13 cellular contexts compared by ENCODE assay signal in genomic region chr17:57574040-57574513, GRCh38.
DNase-seq lines count a peak whose midpoint lies in the region; TF ChIP-seq lines count a peak whose summit lies in the region.
"Had no signal": no experiment of that assay in that cellular context is flagged by ENCODE, and none has a peak within 500 bp of the region (broad histone marks: within the 10 kb centered on the region; RNA-seq: fewer than 3 reads in every experiment).

No MANE protein-coding gene starts in this region.

- no peak overlapping the region for H3K27ac ChIP-seq in mammary epithelial cell (ENCODE audit: insufficient read depth, low read depth, low read length)
- no peak overlapping the region for H3K27ac ChIP-seq in hepatocyte
- H3K27ac ChIP-seq in vagina, result peak overlapping the region; percentile 33
- no peak overlapping the region for H3K27ac ChIP-seq in OCI-LY7 (ENCODE audit: low read depth, low read length, poor library complexity, severe bottlenecking)
- H3K27ac ChIP-seq: right lobe of liver had no signal

- in situ Hi-C loops in mammary epithelial cell (cut with MboI; ENCODE audit: low sequenced_read_pairs in 2 of 2), result no loop called here

- no peak overlapping the region for H3K4me3 Mint-ChIP-seq in MCF 10A (ENCODE audit: unreplicated experiment)
- no peak overlapping the region for H3K4me3 Mint-ChIP-seq in immature natural killer cell

- TF ChIP-seq CTCF in MCF 10A (IDR thresholded peaks at IDR 0.05; ENCODE audit: unreplicated experiment) (no peak), mammary epithelial cell (conservative IDR thresholded peaks at IDR 0.05 in 1 of 2, IDR thresholded peaks at IDR 0.05 in 1 of 2; ENCODE audit: extremely low read depth in 1 of 2, insufficient read depth in 1 of 2, low read depth in 1 of 2, low read length in 2 of 2) (no peak), cardiac fibroblast (IDR thresholded peaks at IDR 0.05; ENCODE audit: low read depth, low read length) (no peak), hepatocyte (IDR thresholded peaks at IDR 0.05; ENCODE audit: poor library complexity) (no peak), vagina (IDR thresholded peaks at IDR 0.05) (no peak), OCI-LY7 (conservative IDR thresholded peaks at IDR 0.05; ENCODE audit: low read length) (no peak)

- H3K9ac ChIP-seq in mammary epithelial cell (ENCODE audit: insufficient read depth, low read length), result no peak overlapping the region

- DNase-seq in MCF 10A (ENCODE audit: unreplicated experiment) (peak; percentile 49), mammary epithelial cell (no peak), cardiac fibroblast (ENCODE audit: low read depth in 2 of 2) (peak; percentile 67 to 89), hepatocyte (ENCODE audit: low spot score) (peak; percentile 62), vagina (ENCODE audit: extremely low spot score in 2 of 2) (peak in 1 of 2 donors; percentile 96), OCI-LY7 (ENCODE audit: low spot score) (no peak), immature natural killer cell (no peak), NK-92 (lab: John Stamatoyannopoulos, UW; ENCODE audit: unreplicated experiment) (no peak)
- DNase-seq: activated CD4-positive, alpha-beta T cell treated with anti-CD3 and anti-CD28 coated beads for 4 hours; activated gamma-delta T cell; MV-4-11; NK-92 treated with Interleukin-12 subunit alpha and Interleukin-12 subunit beta, amount 100 ng/mL, for 24 hours; right lobe of liver had no signal

- peaks cover 26% of the 10 kb centered on the region for H3K4me1 Mint-ChIP-seq in MCF 10A (ENCODE audit: insufficient read depth, unreplicated experiment)
- H3K4me1 Mint-ChIP-seq in immature natural killer cell, result peaks cover 5 to 11% of the 10 kb centered on the region in 2 donors

- no peaks in the 10 kb centered on the region for H3K36me3 ChIP-seq in mammary epithelial cell (ENCODE audit: insufficient read depth, low read length)
- no peaks in the 10 kb centered on the region for H3K36me3 ChIP-seq in hepatocyte (replicated peaks; ENCODE audit: insufficient read depth, low read depth)
- no peaks in the 10 kb centered on the region for H3K36me3 ChIP-seq in vagina
- no peaks in the 10 kb centered on the region for H3K36me3 ChIP-seq in OCI-LY7 (ENCODE audit: insufficient read depth, low read length)
- H3K36me3 ChIP-seq: right lobe of liver had no signal

- no peak overlapping the region for H3K4me3 ChIP-seq in mammary epithelial cell (replicated peaks in 1 of 3; ENCODE audit: insufficient read depth in 1 of 3, low read depth in 2 of 3, low read length in 3 of 3)
- no peak overlapping the region for H3K4me3 ChIP-seq in cardiac fibroblast (replicated peaks in 1 of 2; ENCODE audit: low read depth in 2 of 2, low read length in 2 of 2)
- no peak overlapping the region for H3K4me3 ChIP-seq in hepatocyte
- H3K4me3 ChIP-seq in vagina, result no peak overlapping the region
- H3K4me3 ChIP-seq in OCI-LY7 (ENCODE audit: low read depth, low read length, poor library complexity, severe bottlenecking), result no peak overlapping the region
- H3K4me3 ChIP-seq: right lobe of liver had no signal

- intact Hi-C loops in MCF 10A (cut with micrococcal nuclease), result no loop called here
- intact Hi-C loops in mammary epithelial cell (cut with micrococcal nuclease), result no loop called here
- intact Hi-C loops in vagina (cut with DNase I), result no loop called here
- intact Hi-C loops in OCI-LY7 (cut with micrococcal nuclease; ENCODE audit: unreplicated experiment), result no loop called here

- H3K9me2 ChIP-seq in hepatocyte (replicated peaks; ENCODE audit: insufficient read depth) (no peaks in the 10 kb centered on the region), OCI-LY7 (ENCODE audit: insufficient read depth, low read length) (no peaks in the 10 kb centered on the region)

- CTCF ChIA-PET in MCF 10A (lab: Yijun Ruan, JAX), result interaction anchor here (0.8 kb wide), 1 partner anchor 10 kb away, joined by 3 read pairs; no protein-coding TSS in a partner anchor
- CTCF ChIA-PET in mammary epithelial cell (lab: Charles Lee; ENCODE audit: low non-redundant PET), result no interaction called here
- CTCF ChIA-PET in OCI-LY7 (lab: Charles Lee; ENCODE audit: unreplicated experiment), result no interaction called here

- H4K20me1 ChIP-seq in mammary epithelial cell (ENCODE audit: insufficient read depth, low read length), result no peaks in the 10 kb centered on the region
- no peaks in the 10 kb centered on the region for H4K20me1 ChIP-seq in hepatocyte (ENCODE audit: insufficient read depth, poor library complexity, severe bottlenecking)
- no peaks in the 10 kb centered on the region for H4K20me1 ChIP-seq in OCI-LY7 (ENCODE audit: insufficient read depth, low read length)

- H3K79me2 ChIP-seq in mammary epithelial cell (ENCODE audit: insufficient read depth, low read length), result no peaks in the 10 kb centered on the region
- H3K79me2 ChIP-seq in hepatocyte, result peaks cover 7% of the 10 kb centered on the region
- H3K79me2 ChIP-seq in OCI-LY7 (ENCODE audit: insufficient read depth, low read depth, low read length), result no peaks in the 10 kb centered on the region

- H3K4me1 ChIP-seq in mammary epithelial cell (ENCODE audit: insufficient read depth, low read length), result peaks cover 17% of the 10 kb centered on the region
- H3K4me1 ChIP-seq in hepatocyte (ENCODE audit: insufficient read depth), result peaks cover 9% of the 10 kb centered on the region
- peaks cover 48% of the 10 kb centered on the region for H3K4me1 ChIP-seq in vagina
- no peaks in the 10 kb centered on the region for H3K4me1 ChIP-seq in OCI-LY7 (ENCODE audit: insufficient read depth, low read length, poor library complexity, severe bottlenecking)

- no peaks in the 10 kb centered on the region for H3K36me3 Mint-ChIP-seq in MCF 10A (ENCODE audit: insufficient read depth, unreplicated experiment)
- H3K36me3 Mint-ChIP-seq in immature natural killer cell, result peaks cover 0 to 5% (median 3%) of the 10 kb centered on the region in 3 donors

- H3K27me3 Mint-ChIP-seq in MCF 10A (ENCODE audit: insufficient read depth, unreplicated experiment), result no peaks in the 10 kb centered on the region
- H3K27me3 Mint-ChIP-seq in immature natural killer cell (ENCODE audit: low read depth in 3 of 3), result peaks cover 0 to 4% (median 0%) of the 10 kb centered on the region in 3 donors

- H3K9me3 Mint-ChIP-seq in MCF 10A (ENCODE audit: unreplicated experiment) (no peaks in the 10 kb centered on the region), immature natural killer cell (no peaks in the 10 kb centered on the region)

- H3K4me2 ChIP-seq in mammary epithelial cell (ENCODE audit: insufficient read depth, low read depth, low read length), result no peak overlapping the region
- H3K4me2 ChIP-seq in hepatocyte, result no peak overlapping the region
- H3K4me2 ChIP-seq in OCI-LY7 (ENCODE audit: low read length), result no peak overlapping the region

- POLR2A ChIA-PET in MCF 10A (lab: Yijun Ruan, JAX) (interaction anchor here (0.5 kb wide), 1 partner anchor 527 kb away, joined by 3 read pairs; no protein-coding TSS in a partner anchor), OCI-LY7 (lab: Charles Lee) (no interaction called here)

- H3K27me3 ChIP-seq in mammary epithelial cell (ENCODE audit: insufficient read depth, low read length) (no peaks in the 10 kb centered on the region), hepatocyte (no peaks in the 10 kb centered on the region), vagina (no peaks in the 10 kb centered on the region)
- H3K27me3 ChIP-seq: right lobe of liver had no signal

- BruUV-seq in MCF 10A (replicated peaks; lab: Mats Ljungman, UMichigan), result no TSS peak
- BruUV-seq in mammary epithelial cell (replicated peaks; lab: Mats Ljungman, UMichigan), result no TSS peak
- no TSS peak for BruUV-seq in OCI-LY7 (replicated peaks; lab: Mats Ljungman, UMichigan)

- H3K9me3 ChIP-seq in mammary epithelial cell (replicated peaks; ENCODE audit: insufficient read depth, low read length), result no peaks in the 10 kb centered on the region
- H3K9me3 ChIP-seq in hepatocyte (ENCODE audit: low read depth), result no peaks in the 10 kb centered on the region
- no peaks in the 10 kb centered on the region for H3K9me3 ChIP-seq in vagina
- H3K9me3 ChIP-seq in OCI-LY7 (ENCODE audit: low read length), result no peaks in the 10 kb centered on the region
- H3K9me3 ChIP-seq: right lobe of liver had no signal

- 47% methylated on average over 3 of the region's 4 CpGs for WGBS in mammary epithelial cell (ENCODE audit: low coverage, missing lambda C conversion rate)
- WGBS in hepatocyte (ENCODE audit: low lambda C conversion rate, missing lambda C conversion rate), result 82% methylated on average over 4 of the region's 4 CpGs

- dilution Hi-C loops in mammary epithelial cell (cut with HindIII; ENCODE audit: low sequenced_read_pairs), result no loop called here

- H2AFZ ChIP-seq in mammary epithelial cell (ENCODE audit: low read depth, low read length) (no peak overlapping the region), hepatocyte (no peak overlapping the region), OCI-LY7 (ENCODE audit: low read length) (no peak overlapping the region)

- TF ChIP-seq POLR2A in vagina (IDR thresholded peaks at IDR 0.05), result no peak

- H3K27ac Mint-ChIP-seq in MCF 10A (ENCODE audit: low read depth, unreplicated experiment), result peak overlapping the region; percentile 1
- H3K27ac Mint-ChIP-seq in immature natural killer cell, result no peak overlapping the region

Comparison
In these comparisons a context has a peak if more than half of its experiments do, and no peak if none do; other contexts are left out.
1. DNase-seq: peak in MCF 10A (single experiment), cardiac fibroblast (2 of 2) and hepatocyte (single experiment); none in mammary epithelial cell (single experiment), OCI-LY7 (single experiment), immature natural killer cell (0 of 3) and NK-92 (single experiment).